Comparison of ENCODE assay signal across 36 cellular contexts in the genomic region with DNA sequence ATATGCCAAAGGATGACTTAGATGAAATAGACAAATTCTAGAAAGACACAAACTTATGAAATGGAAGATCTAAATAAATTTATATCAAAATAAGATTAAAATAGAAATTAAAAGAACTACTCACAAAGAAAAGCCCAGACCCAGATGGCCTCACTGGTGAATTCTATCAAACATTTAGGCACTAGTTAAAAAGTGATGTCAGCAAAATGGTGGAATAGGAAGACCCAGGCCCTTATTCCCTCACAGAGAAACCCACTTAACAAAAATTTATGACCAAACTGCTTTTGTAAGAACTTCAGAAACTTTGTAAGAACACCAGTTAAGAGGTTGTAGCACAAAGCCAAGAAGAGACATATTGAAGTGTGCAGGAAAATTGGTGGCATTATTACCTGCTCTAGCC.
"Had no signal": no experiment of that assay in that cellular context is flagged by ENCODE, and none has a peak within 500 bp of the region (broad histone marks: within the 10 kb centered on the region; RNA-seq: fewer than 3 reads in every experiment).

No MANE protein-coding gene starts in this region.

- H3K9me3 ChIP-seq: MG63 had no signal

- H3K4me3 ChIP-seq: MG63 had no signal

- H3K27me3 ChIP-seq: MG63 had no signal

- DNase-seq: Karpas-422, Kasumi-1, MG63, MM.1S, MV-4-11, NCI-H1048, NCI-H1092, NCI-H1092 treated with DMSO at 0.1 percent for 48 hours, NCI-H1105, NCI-H1105 treated with DMSO at 0.1 percent for 48 hours, NCI-H1417, NCI-H1417 treated with DMSO at 0.1 percent for 48 hours, NCI-H1436, NCI-H1436 treated with DMSO at 0.1 percent for 48 hours, NCI-H146, NCI-H1694, NCI-H1694 treated with DMSO at 0.1 percent for 48 hours, NCI-H187, NCI-H187 treated with DMSO at 0.1 percent for 48 hours, NCI-H1930, NCI-H2029, NCI-H2029 treated with DMSO at 0.1 percent for 48 hours, NCI-H2081, NCI-H2081 treated with DMSO at 0.1 percent for 48 hours, NCI-H2107, NCI-H2171, NCI-H2171 treated with DMSO at 0.1 percent for 48 hours, NCI-H2227 treated with DMSO at 0.1 percent for 48 hours, NCI-H226, NCI-H345, NCI-H446, NCI-H446 treated with DMSO at 0.1 percent for 48 hours, NCI-H510A, NCI-H510A treated with DMSO at 0.1 percent for 48 hours, NCI-H524, NCI-H524 treated with DMSO at 0.1 percent for 48 hours had no signal

- H3K36me3 ChIP-seq: MG63 had no signal
